8 cellular contexts compared by ENCODE assay signal in genomic region chr7:25259487-25260243, GRCh38. TPM values are rescaled to one million over a fixed set of nuclear protein-coding genes. Genes with fewer than 3 reads are reported as not detected.
DNase-seq lines count a peak whose midpoint lies in the region; ATAC-seq, FAIRE-seq and TF ChIP-seq lines count a peak whose summit lies in the region.

No MANE protein-coding gene starts in this region.

- H3K36me3 ChIP-seq in lung (ENCODE audit: control insufficient read depth in 2 of 2, insufficient read depth in 2 of 2, low read length in 2 of 2): no peaks in the 10 kb centered on the region

- no peak overlapping the region for H3K27ac ChIP-seq in lung (ENCODE audit: low read depth in 1 of 2, low read length in 1 of 2)

- H3K4me3 ChIP-seq in lung: no peak overlapping the region

- ATAC-seq in HG03520 (IDR thresholded peaks at IDR 0.05; ENCODE audit: unreplicated experiment) (peak; percentile 73), lung (ENCODE audit: insufficient read depth, low FRiP score) (peak; percentile 69)

- peak; percentile 84 for TF ChIP-seq CTCF in lung (IDR thresholded peaks at IDR 0.05; ENCODE audit: control extremely low read depth, extremely low read depth)

- no peaks in the 10 kb centered on the region for H3K4me1 ChIP-seq in lung (ENCODE audit: control insufficient read depth in 2 of 2, insufficient read depth in 2 of 2, low read length in 2 of 2)

- DNase-seq in A172 (ENCODE audit: low spot score): peak; percentile 66
- DNase-seq in GM18507 (ENCODE audit: extremely low spot score, insufficient read length, low read depth): peak; percentile 20
- peak; percentile 68 for DNase-seq in NCI-H526 treated with DMSO at 0.1 percent for 48 hours (lab: John Stamatoyannopoulos, UW)
- peak; percentile 31 to 61 for DNase-seq in activated CD4-positive, alpha-beta T cell treated with anti-CD3 and anti-CD28 coated beads, Interleukin-2, amount 50 U/mL, for 24 hours (ENCODE audit: low read depth in 1 of 2, low spot score in 1 of 2)
- DNase-seq in dermis blood vessel endothelial cell: peak; percentile 80
- DNase-seq in lung (ENCODE audit: low spot score): peak; percentile 65
- peak; percentile 15 for DNase-seq in stimulated activated CD8-positive, alpha-beta memory T cell treated with anti-CD3 and anti-CD28 coated beads, Interleukin-12 subunit alpha, Interleukin-12 subunit beta, amount 100 ng/mL, for 4 hours (ENCODE audit: low read depth)

- H3K9me3 ChIP-seq in lung (ENCODE audit: control insufficient read depth in 2 of 2, insufficient read depth in 1 of 2, low read length in 1 of 2): no peaks in the 10 kb centered on the region

- peak; percentile 95 for FAIRE-seq in GM18507 (lab: Jason Lieb, UNC)

- WGBS in lung, 2 donors: 31 to 32% methylated on average over 13 of the region's 13 CpGs

- H3K27me3 ChIP-seq in lung (ENCODE audit: control insufficient read depth, insufficient read depth): no peaks in the 10 kb centered on the region

RNA-seq across cellular contexts. Expression of gene NPVF, which starts 31.4 kb away (rescaled TPM):
- not detected in 2 replicates for total RNA-seq in A172 (2014; rRNA removed; shearing (Covaris generic))
- total RNA-seq in dermis blood vessel endothelial cell (not detected in 2 replicates), lung (not detected)
- not detected for polyA plus RNA-seq in lung

Comparison
In these comparisons a context has a peak if more than half of its experiments do, and no peak if none do; other contexts are left out.
1. DNase-seq: peak in every context shown above with its lines; median percentile 80 in dermis blood vessel endothelial cell; 68 in NCI-H526 treated with DMSO at 0.1 percent for 48 hours; 66 in A172; 65 in lung; 46 in activated CD4-positive, alpha-beta T cell treated with anti-CD3 and anti-CD28 coated beads, Interleukin-2, amount 50 U/mL, for 24 hours; 20 in GM18507; 15 in stimulated activated CD8-positive, alpha-beta memory T cell treated with anti-CD3 and anti-CD28 coated beads, Interleukin-12 subunit alpha, Interleukin-12 subunit beta, amount 100 ng/mL, for 4 hours.